20 cellular contexts compared by ENCODE assay signal in the genomic region with DNA sequence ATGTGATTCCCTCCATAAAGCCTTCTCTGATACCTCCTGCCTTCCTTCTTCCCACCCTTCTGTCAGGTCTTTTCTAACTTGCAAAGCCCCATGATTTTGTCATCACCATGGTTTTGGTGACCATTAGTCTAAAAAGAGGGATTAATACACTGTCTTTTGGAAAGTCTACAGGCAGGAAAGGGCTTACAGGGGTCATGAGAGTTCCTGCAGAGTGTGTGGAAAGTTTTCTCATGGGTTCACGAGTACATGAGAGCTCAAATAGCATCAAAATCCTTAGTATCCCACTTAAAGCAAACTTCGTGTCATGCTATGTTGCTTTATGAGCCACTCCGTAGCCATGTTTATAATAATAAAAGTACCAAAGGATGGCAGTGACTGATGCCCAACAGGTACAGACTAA.
DNase-seq lines count a peak whose midpoint lies in the region; ATAC-seq and TF ChIP-seq lines count a peak whose summit lies in the region.
"Had no signal": no experiment of that assay in that cellular context is flagged by ENCODE, and none has a peak within 500 bp of the region (broad histone marks: within the 10 kb centered on the region; RNA-seq: fewer than 3 reads in every experiment).

No MANE protein-coding gene starts in this region.

- no peaks in the 10 kb centered on the region for H3K27me3 ChIP-seq in CD4-positive, CD25-positive, alpha-beta regulatory T cell (ENCODE audit: control insufficient read depth, insufficient read depth, low read length)
- H3K27me3 ChIP-seq in IMR-90 (ENCODE audit: control insufficient read depth, insufficient read depth, low read length): no peaks in the 10 kb centered on the region
- no peaks in the 10 kb centered on the region for H3K27me3 ChIP-seq in sigmoid colon

- H3K4ac ChIP-seq in IMR-90 (ENCODE audit: low read depth, low read length): no peak overlapping the region

- H4K91ac ChIP-seq in IMR-90 (ENCODE audit: insufficient read depth, low read depth, low read length): no peak overlapping the region

- POLR2A ChIA-PET in IMR-90 (lab: Charles Lee; ENCODE audit: unreplicated experiment): no interaction called here

- H3K4me2 ChIP-seq in IMR-90 (ENCODE audit: low read depth, low read length): no peak overlapping the region
- H3K4me2 ChIP-seq: KMS-11 had no signal

- peaks cover 34 to 48% (median 40%) of the 10 kb centered on the region in 4 donors for H3K4me1 Mint-ChIP-seq in CD4-positive, CD25-positive, alpha-beta regulatory T cell
- peaks cover 12 to 46% of the 10 kb centered on the region in 2 donors for H3K4me1 Mint-ChIP-seq in effector memory CD8-positive, alpha-beta T cell (ENCODE audit: low read depth in 2 of 2)
- H3K4me1 Mint-ChIP-seq in T-helper 2 cell treated with Interferon-gamma antibody and Interleukin-4, amounts not matched to agents 5 μg/mL and 100 μg/mL, for 36 hours (ENCODE audit: low read depth): peaks cover 24% of the 10 kb centered on the region

- H3K36me3 Mint-ChIP-seq in CD4-positive, CD25-positive, alpha-beta regulatory T cell: peaks cover 11% of the 10 kb centered on the region
- H3K36me3 Mint-ChIP-seq in effector memory CD8-positive, alpha-beta T cell (ENCODE audit: insufficient read depth): peaks cover 9% of the 10 kb centered on the region
- H3K36me3 Mint-ChIP-seq in T-helper 2 cell treated with Interferon-gamma antibody and Interleukin-4, amounts not matched to agents 5 μg/mL and 100 μg/mL, for 36 hours (ENCODE audit: low read depth): peaks cover 20% of the 10 kb centered on the region

- peak overlapping the region in 1 of 4 donors; percentile 37 for H3K4me3 Mint-ChIP-seq in CD4-positive, CD25-positive, alpha-beta regulatory T cell
- H3K4me3 Mint-ChIP-seq in effector memory CD8-positive, alpha-beta T cell: no peak overlapping the region
- H3K4me3 Mint-ChIP-seq in T-helper 2 cell treated with Interferon-gamma antibody and Interleukin-4, amounts not matched to agents 5 μg/mL and 100 μg/mL, for 36 hours: no peak overlapping the region

- in situ Hi-C loops in IMR-90 (cut with MboI; ENCODE audit: low sequenced_read_pairs): no loop called here

- no peak for TF ChIP-seq CTCF in IMR-90 (conservative IDR thresholded peaks at IDR 0.05; ENCODE audit: low read depth, low read length)
- no peak for TF ChIP-seq CTCF in sigmoid colon (IDR thresholded peaks at IDR 0.05)

- peaks cover 12% of the 10 kb centered on the region for H3K36me3 ChIP-seq in CD4-positive, CD25-positive, alpha-beta regulatory T cell (ENCODE audit: control insufficient read depth, insufficient read depth, low read length)
- H3K36me3 ChIP-seq in IMR-90 (ENCODE audit: control insufficient read depth, insufficient read depth, low read length) (no peaks in the 10 kb centered on the region; the same call in 1 of the 2 replicates), sigmoid colon (peaks cover 0 to 4% (median 0%) of the 10 kb centered on the region in 4 donors)

- H3K27ac ChIP-seq in CD4-positive, CD25-positive, alpha-beta regulatory T cell (ENCODE audit: insufficient read depth, low read length, poor library complexity, severe bottlenecking): no peak overlapping the region
- H3K27ac ChIP-seq in IMR-90 (ENCODE audit: insufficient read depth, low read length): no peak overlapping the region
- peak overlapping the region; percentile 65 to 98 (median 94) for H3K27ac ChIP-seq in sigmoid colon
- H3K27ac ChIP-seq: KMS-11, psoas muscle had no signal

- DNase-seq in CD4-positive, CD25-positive, alpha-beta regulatory T cell: no peak
- DNase-seq in IMR-90 (no peak), sigmoid colon (no peak), SIG-M5 treated with dmso at 0.1 percent for 504 hours (lab: John Stamatoyannopoulos, UW; ENCODE audit: unreplicated experiment) (no peak), GM19240 (ENCODE audit: insufficient read length, low spot score) (no peak)
- DNase-seq in effector memory CD8-positive, alpha-beta T cell: no peak
- no peak for DNase-seq in T-helper 2 cell treated with Interferon-gamma antibody and Interleukin-4, amounts not matched to agents 5 μg/mL and 100 μg/mL, for 36 hours (ENCODE audit: low spot score)
- DNase-seq: activated CD4-positive, alpha-beta T cell treated with anti-CD3 and anti-CD28 coated beads for 48 hours; activated gamma-delta T cell treated with Interleukin-2 at 50 U/mL for 16 hours; COR-L47; hippocampal formation; kidney; NCI-H2029 treated with DMSO at 0.1 percent for 48 hours; NCI-H524; psoas muscle; stimulated activated CD4-positive, alpha-beta T cell treated with anti-CD3 and anti-CD28 coated beads, Interleukin-4, amount 100 ng/mL, for 24 hours; SW 1271 had no signal

- H3K27ac Mint-ChIP-seq in CD4-positive, CD25-positive, alpha-beta regulatory T cell: peak overlapping the region in 2 of 3 donors; percentile 44 to 78
- H3K27ac Mint-ChIP-seq in effector memory CD8-positive, alpha-beta T cell: peak overlapping the region; percentile 56 to 79
- no peak overlapping the region for H3K27ac Mint-ChIP-seq in T-helper 2 cell treated with Interferon-gamma antibody and Interleukin-4, amounts not matched to agents 5 μg/mL and 100 μg/mL, for 36 hours

- H2BK120ac ChIP-seq in IMR-90 (ENCODE audit: low read depth, low read length): no peak overlapping the region

- TF ChIP-seq EP300 in sigmoid colon (IDR thresholded peaks at IDR 0.05): no peak

- no CpG with 5 or more reads among the region's 3 CpGs for WGBS in IMR-90 (ENCODE audit: extremely low coverage in 2 of 2, insufficient read length in 1 of 2), 2 experiments
- 78 to 91% methylated on average over 3 of the region's 3 CpGs for WGBS in sigmoid colon, 2 donors

- H2AK9ac ChIP-seq in IMR-90 (replicated peaks; ENCODE audit: low read depth, low read length, poor library complexity): no peak overlapping the region

- no peak overlapping the region; the same call in 1 of the 2 replicates for H3K23ac ChIP-seq in IMR-90 (ENCODE audit: low read depth, low read length)

- H3K9me1 ChIP-seq in IMR-90 (ENCODE audit: insufficient read depth, low read length): peaks cover 4% of the 10 kb centered on the region; the same call in 1 of the 2 replicates

- H3K9me3 Mint-ChIP-seq in CD4-positive, CD25-positive, alpha-beta regulatory T cell: no peaks in the 10 kb centered on the region
- H3K9me3 Mint-ChIP-seq in effector memory CD8-positive, alpha-beta T cell: no peaks in the 10 kb centered on the region
- H3K9me3 Mint-ChIP-seq in T-helper 2 cell treated with Interferon-gamma antibody and Interleukin-4, amounts not matched to agents 5 μg/mL and 100 μg/mL, for 36 hours: no peaks in the 10 kb centered on the region
- H3K9me3 Mint-ChIP-seq: neural crest cell had no signal

- H2AFZ ChIP-seq in IMR-90 (replicated peaks; ENCODE audit: low read length, poor library complexity): no peak overlapping the region
- H2AFZ ChIP-seq: GM23248 had no signal

- dilution Hi-C loops in IMR-90 (cut with HindIII; ENCODE audit: low sequenced_read_pairs, unreplicated experiment): no loop called here

- H4K5ac ChIP-seq in IMR-90 (ENCODE audit: low read depth, low read length): no peak overlapping the region

- H4K8ac ChIP-seq in IMR-90 (ENCODE audit: low read depth in 2 of 2, low read length in 2 of 2): peak overlapping the region in 1 of 2 experiments; percentile 9; a peak in 1 of 4 replicates

- CTCF ChIA-PET in IMR-90 (lab: Yijun Ruan, JAX): interaction anchor here (0.6 kb wide), 1 partner anchor 219 kb away, joined by 5 read pairs; no protein-coding TSS in a partner anchor

- intact Hi-C loops in IMR-90 (cut with micrococcal nuclease): loop anchor here (5.0 kb wide), 1 partner anchor 213 kb away; no protein-coding TSS in a partner anchor
- intact Hi-C loops in sigmoid colon (cut with DNase I): loop anchor here (5.0 kb wide), 4 partner anchors 123 to 298 kb away; no protein-coding TSS in a partner anchor

- no TSS peak for BruUV-seq in IMR-90 (replicated peaks; lab: Mats Ljungman, UMichigan)

- H3K14ac ChIP-seq in IMR-90 (replicated peaks; ENCODE audit: low read depth, low read length): no peak overlapping the region; the same call in 1 of the 2 replicates

- H3K4me1 ChIP-seq in CD4-positive, CD25-positive, alpha-beta regulatory T cell (ENCODE audit: control insufficient read depth, insufficient read depth, low read length, poor library complexity, severe bottlenecking): peaks cover 30% of the 10 kb centered on the region
- H3K4me1 ChIP-seq in IMR-90 (ENCODE audit: control insufficient read depth, insufficient read depth, low read length): peaks cover 16% of the 10 kb centered on the region
- H3K4me1 ChIP-seq in sigmoid colon: peaks cover 0 to 55% (median 46%) of the 10 kb centered on the region in 4 donors

- no peak for ATAC-seq in CD4-positive, CD25-positive, alpha-beta regulatory T cell (ENCODE audit: low read depth in 2 of 2)
- ATAC-seq in IMR-90 (ENCODE audit: low read depth): no peak
- ATAC-seq in effector memory CD8-positive, alpha-beta T cell (replicated peaks): no peak
- ATAC-seq: psoas muscle had no signal

- no peak for TF ChIP-seq RAD21 in IMR-90 (IDR thresholded peaks at IDR 0.05; ENCODE audit: low read length)

- H3K27me3 Mint-ChIP-seq in CD4-positive, CD25-positive, alpha-beta regulatory T cell: no peaks in the 10 kb centered on the region
- no peaks in the 10 kb centered on the region for H3K27me3 Mint-ChIP-seq in effector memory CD8-positive, alpha-beta T cell
- no peaks in the 10 kb centered on the region for H3K27me3 Mint-ChIP-seq in T-helper 2 cell treated with Interferon-gamma antibody and Interleukin-4, amounts not matched to agents 5 μg/mL and 100 μg/mL, for 36 hours (ENCODE audit: low read depth)

- peak overlapping the region; percentile 9 for H2BK5ac ChIP-seq in IMR-90 (ENCODE audit: low read depth, low read length, poor library complexity, severe bottlenecking)

- peaks cover 6% of the 10 kb centered on the region; the same call in 1 of the 2 replicates for H4K20me1 ChIP-seq in IMR-90 (ENCODE audit: insufficient read depth, low read length)

- peak overlapping the region; percentile 4; the same call in 1 of the 3 replicates for H2BK15ac ChIP-seq in IMR-90 (ENCODE audit: low read depth, low read length)

- H2AK5ac ChIP-seq in IMR-90 (ENCODE audit: low read depth, low read length): no peak overlapping the region

- no peak overlapping the region for H3K9ac ChIP-seq in IMR-90 (ENCODE audit: low read depth, low read length)
- H3K9ac ChIP-seq: GM23248, KMS-11 had no signal

- H3K18ac ChIP-seq in IMR-90 (ENCODE audit: low read depth, low read length): no peak overlapping the region

- H2BK20ac ChIP-seq in IMR-90 (ENCODE audit: low read depth, low read length): no peak overlapping the region

- H3K56ac ChIP-seq in IMR-90 (ENCODE audit: extremely low read depth, insufficient read depth, low read length): no peak overlapping the region

- H3K9me3 ChIP-seq in CD4-positive, CD25-positive, alpha-beta regulatory T cell (ENCODE audit: control insufficient read depth in 2 of 2, low read length in 2 of 2): no peaks in the 10 kb centered on the region
- no peaks in the 10 kb centered on the region for H3K9me3 ChIP-seq in IMR-90 (ENCODE audit: control insufficient read depth, insufficient read depth, low read length)
- H3K9me3 ChIP-seq in sigmoid colon: no peaks in the 10 kb centered on the region
- H3K9me3 ChIP-seq: psoas muscle had no signal

- peaks cover 22 to 65% of the 10 kb centered on the region in 2 experiments for H3K79me1 ChIP-seq in IMR-90 (ENCODE audit: low read depth in 1 of 2, low read length in 2 of 2)

- H3K4me3 ChIP-seq in CD4-positive, CD25-positive, alpha-beta regulatory T cell (ENCODE audit: low read depth, low read length): no peak overlapping the region
- no peak overlapping the region for H3K4me3 ChIP-seq in IMR-90 (ENCODE audit: insufficient read depth, low read depth, low read length)
- no peak overlapping the region for H3K4me3 ChIP-seq in sigmoid colon
- H3K4me3 ChIP-seq: GM23248, psoas muscle had no signal

- TF ChIP-seq POLR2A in IMR-90 (IDR thresholded peaks at IDR 0.05; ENCODE audit: low read depth, low read length): no peak
- TF ChIP-seq POLR2A in sigmoid colon (IDR thresholded peaks at IDR 0.05): no peak

Comparison
In these comparisons a context has a peak if more than half of its experiments do, and no peak if none do; other contexts are left out.
1. H3K27ac ChIP-seq: peak in sigmoid colon (4 of 4); none in CD4-positive, CD25-positive, alpha-beta regulatory T cell (single experiment) and IMR-90 (single experiment).